Comparison of ENCODE assay signal across 21 cellular contexts in the genomic region with DNA sequence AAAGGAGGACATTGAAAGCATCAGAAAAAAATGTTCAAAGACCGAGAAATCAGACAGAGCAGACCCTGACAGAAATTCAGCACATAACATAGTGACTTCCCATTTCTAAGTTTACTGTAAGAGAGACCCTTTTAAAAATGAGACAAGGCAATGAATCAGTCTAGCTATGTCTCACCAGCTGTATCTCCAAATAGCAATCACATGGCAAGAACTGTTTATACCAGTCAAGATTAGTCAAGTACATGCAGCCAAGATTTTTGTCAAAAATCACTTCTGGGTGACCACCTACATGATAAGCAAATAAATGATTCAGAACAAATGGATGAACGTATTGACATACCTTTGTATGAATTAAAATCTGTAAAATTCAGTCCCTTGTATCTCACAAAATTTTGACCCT.
DNase-seq lines count a peak whose midpoint lies in the region; ATAC-seq, FAIRE-seq and TF ChIP-seq lines count a peak whose summit lies in the region.
"Had no signal": no experiment of that assay in that cellular context is flagged by ENCODE, and none has a peak within 500 bp of the region (broad histone marks: within the 10 kb centered on the region; RNA-seq: fewer than 3 reads in every experiment).

No MANE protein-coding gene starts in this region.

- H3K9ac ChIP-seq in IMR-90 (ENCODE audit: low read depth, low read length) (no peak overlapping the region), astrocyte (ENCODE audit: low read length) (no peak overlapping the region)
- H3K9ac ChIP-seq: GM23248 had no signal

- no peak overlapping the region for H2AFZ ChIP-seq in IMR-90 (replicated peaks; ENCODE audit: low read length, poor library complexity)
- no peak overlapping the region for H2AFZ ChIP-seq in astrocyte (ENCODE audit: low read depth, low read length)
- H2AFZ ChIP-seq: GM23248 had no signal

- H3K14ac ChIP-seq in IMR-90 (replicated peaks; ENCODE audit: low read depth, low read length), result no peak overlapping the region

- H3K36me3 Mint-ChIP-seq in astrocyte (ENCODE audit: low read depth, unreplicated experiment), result no peaks in the 10 kb centered on the region
- H3K36me3 Mint-ChIP-seq: CD4-positive, CD25-positive, alpha-beta regulatory T cell; CD8-positive, alpha-beta memory T cell had no signal

- TF ChIP-seq CTCF in IMR-90 (conservative IDR thresholded peaks at IDR 0.05; ENCODE audit: low read depth, low read length) (no peak), astrocyte (IDR thresholded peaks at IDR 0.05; ENCODE audit: insufficient read depth, low read depth, low read length) (no peak)

- FAIRE-seq in astrocyte (lab: Jason Lieb, UNC), result no peak
- FAIRE-seq: GM12878, HepG2 had no signal

- no peak overlapping the region for H2BK20ac ChIP-seq in IMR-90 (ENCODE audit: low read depth, low read length)

- no peak overlapping the region for H3K56ac ChIP-seq in IMR-90 (ENCODE audit: extremely low read depth, insufficient read depth, low read length)

- H3K9me3 Mint-ChIP-seq in astrocyte (ENCODE audit: unreplicated experiment), result no peaks in the 10 kb centered on the region

- peak; percentile 64 for DNase-seq in IMR-90
- peak; percentile 17 for DNase-seq in astrocyte (ENCODE audit: low read depth)
- peak; percentile 72 for DNase-seq in iris pigment epithelial cell (ENCODE audit: low read depth)
- peak; percentile 10 for DNase-seq in non-pigmented ciliary epithelial cell (ENCODE audit: low read depth)
- DNase-seq in activated gamma-delta T cell (lab: John Stamatoyannopoulos, UW), result no peak
- DNase-seq in SKM-1 (lab: John Stamatoyannopoulos, UW; ENCODE audit: unreplicated experiment), result no peak
- DNase-seq: BE2C; C1 segment of cervical spinal cord; CD4-positive, CD25-positive, alpha-beta regulatory T cell; CD8-positive, alpha-beta memory T cell; COR-L47; DMS 273 treated with DMSO at 0.1 percent for 48 hours; DMS53; DND-41; EL; GM23248 had no signal

- H3K27ac ChIP-seq in IMR-90 (ENCODE audit: insufficient read depth, low read length), result no peak overlapping the region
- no peak overlapping the region for H3K27ac ChIP-seq in astrocyte (ENCODE audit: low read depth, low read length)
- H3K27ac ChIP-seq: GM23248 had no signal

- POLR2A ChIA-PET in IMR-90 (lab: Charles Lee; ENCODE audit: unreplicated experiment), result no interaction called here

- in situ Hi-C loops in IMR-90 (cut with MboI; ENCODE audit: low sequenced_read_pairs), result no loop called here

- no peaks in the 10 kb centered on the region for H3K79me1 ChIP-seq in IMR-90 (ENCODE audit: low read depth in 1 of 2, low read length in 2 of 2)

- H3K4me1 ChIP-seq in IMR-90 (ENCODE audit: control insufficient read depth, insufficient read depth, low read length) (no peaks in the 10 kb centered on the region), astrocyte (ENCODE audit: insufficient read depth, low read length) (no peaks in the 10 kb centered on the region)
- H3K4me1 ChIP-seq: BE2C, HAP-1 had no signal

- H3K4me1 Mint-ChIP-seq in astrocyte (ENCODE audit: low read depth, unreplicated experiment), result peaks cover 5% of the 10 kb centered on the region
- H3K4me1 Mint-ChIP-seq: CD4-positive, CD25-positive, alpha-beta regulatory T cell; CD8-positive, alpha-beta memory T cell had no signal

- H3K4me3 Mint-ChIP-seq in astrocyte (ENCODE audit: unreplicated experiment), result no peak overlapping the region
- H3K4me3 Mint-ChIP-seq: CD4-positive, CD25-positive, alpha-beta regulatory T cell; CD8-positive, alpha-beta memory T cell had no signal

- H4K5ac ChIP-seq in IMR-90 (ENCODE audit: low read depth, low read length), result no peak overlapping the region

- H3K36me3 ChIP-seq in IMR-90 (ENCODE audit: control insufficient read depth, insufficient read depth, low read length) (no peaks in the 10 kb centered on the region), astrocyte (ENCODE audit: insufficient read depth, low read length) (no peaks in the 10 kb centered on the region)
- H3K36me3 ChIP-seq: BE2C, HAP-1 had no signal

- no peak for TF ChIP-seq RAD21 in IMR-90 (IDR thresholded peaks at IDR 0.05; ENCODE audit: low read length)

- no peak overlapping the region for H4K8ac ChIP-seq in IMR-90 (ENCODE audit: low read depth in 2 of 2, low read length in 2 of 2)

- H3K27ac Mint-ChIP-seq in astrocyte (ENCODE audit: unreplicated experiment), result peak overlapping the region; percentile 4
- H3K27ac Mint-ChIP-seq: CD4-positive, CD25-positive, alpha-beta regulatory T cell; CD8-positive, alpha-beta memory T cell had no signal

- no peak overlapping the region for H4K91ac ChIP-seq in IMR-90 (ENCODE audit: insufficient read depth, low read depth, low read length)

- H2BK120ac ChIP-seq in IMR-90 (ENCODE audit: low read depth, low read length), result no peak overlapping the region

- H2AK9ac ChIP-seq in IMR-90 (replicated peaks; ENCODE audit: low read depth, low read length, poor library complexity), result no peak overlapping the region

- intact Hi-C loops in IMR-90 (cut with micrococcal nuclease), result no loop called here

- H2BK15ac ChIP-seq in IMR-90 (ENCODE audit: low read depth, low read length), result no peak overlapping the region

- CTCF ChIA-PET in IMR-90 (lab: Yijun Ruan, JAX), result no interaction called here

- H3K79me2 ChIP-seq in astrocyte (ENCODE audit: insufficient read depth, low read length), result no peaks in the 10 kb centered on the region

- H3K23ac ChIP-seq in IMR-90 (ENCODE audit: low read depth, low read length), result no peak overlapping the region

- BruUV-seq in IMR-90 (replicated peaks; lab: Mats Ljungman, UMichigan), result no TSS peak

- H3K4me3 ChIP-seq in IMR-90 (ENCODE audit: insufficient read depth, low read depth, low read length) (no peak overlapping the region), astrocyte (ENCODE audit: insufficient read depth, low read depth, low read length) (no peak overlapping the region)
- H3K4me3 ChIP-seq: GM12878, GM23248, HAP-1 had no signal

- H2BK5ac ChIP-seq in IMR-90 (ENCODE audit: low read depth, low read length, poor library complexity, severe bottlenecking), result no peak overlapping the region

- H3K9me3 ChIP-seq in IMR-90 (ENCODE audit: control insufficient read depth, insufficient read depth, low read length) (peaks cover 12% of the 10 kb centered on the region), astrocyte (ENCODE audit: insufficient read depth, low read depth, low read length) (no peaks in the 10 kb centered on the region)
- H3K9me3 ChIP-seq: BE2C had no signal

- no peaks in the 10 kb centered on the region for H3K27me3 Mint-ChIP-seq in astrocyte (ENCODE audit: low read depth, unreplicated experiment)
- H3K27me3 Mint-ChIP-seq: CD4-positive, CD25-positive, alpha-beta regulatory T cell had no signal

- no peaks in the 10 kb centered on the region for H3K27me3 ChIP-seq in IMR-90 (ENCODE audit: control insufficient read depth, insufficient read depth, low read length)
- H3K27me3 ChIP-seq in astrocyte (ENCODE audit: insufficient read depth, low read length), result no peaks in the 10 kb centered on the region
- H3K27me3 ChIP-seq: BE2C had no signal

- no peak overlapping the region for H2AK5ac ChIP-seq in IMR-90 (ENCODE audit: low read depth, low read length)

- H3K4me2 ChIP-seq in IMR-90 (ENCODE audit: low read depth, low read length) (no peak overlapping the region; the same call in 1 of the 2 replicates), astrocyte (ENCODE audit: low read length) (no peak overlapping the region)

- no CpG with 5 or more reads among the region's 2 CpGs for WGBS in IMR-90 (ENCODE audit: extremely low coverage in 2 of 2, insufficient read length in 1 of 2), 2 experiments

- no peaks in the 10 kb centered on the region for H3K9me1 ChIP-seq in IMR-90 (ENCODE audit: insufficient read depth, low read length)

- H4K20me1 ChIP-seq in IMR-90 (ENCODE audit: insufficient read depth, low read length) (no peaks in the 10 kb centered on the region), astrocyte (ENCODE audit: insufficient read depth, low read length) (no peaks in the 10 kb centered on the region)

- ATAC-seq in IMR-90 (ENCODE audit: low read depth), result peak; percentile 53; the same call in 1 of the 2 replicates
- no peak for ATAC-seq in GM19395 (IDR thresholded peaks at IDR 0.05; ENCODE audit: unreplicated experiment)
- no peak for ATAC-seq in HG03378 (IDR thresholded peaks at IDR 0.05; ENCODE audit: unreplicated experiment)
- ATAC-seq: GM12878, HepG2 had no signal

- dilution Hi-C loops in IMR-90 (cut with HindIII; ENCODE audit: low sequenced_read_pairs, unreplicated experiment), result no loop called here

- no peak overlapping the region for H3K4ac ChIP-seq in IMR-90 (ENCODE audit: low read depth, low read length)

- no peak for TF ChIP-seq POLR2A in IMR-90 (IDR thresholded peaks at IDR 0.05; ENCODE audit: low read depth, low read length)

- H3K18ac ChIP-seq in IMR-90 (ENCODE audit: low read depth, low read length), result peak overlapping the region; percentile 64; the same call in 1 of the 2 replicates

TF ChIP-seq in IMR-90, 13 proteins besides CTCF, POLR2A, EP300 and RAD21:
- TF ChIP-seq MAZ (IDR thresholded peaks at IDR 0.05; ENCODE audit: borderline replicate concordance, low read depth, low read length), result no peak
- TF ChIP-seq BHLHE40 (IDR thresholded peaks at IDR 0.05; ENCODE audit: low read depth, low read length), result no peak
- no peak for TF ChIP-seq CHD1 (IDR thresholded peaks at IDR 0.05; ENCODE audit: low read depth, low read length)
- TF ChIP-seq MXI1 (IDR thresholded peaks at IDR 0.05; ENCODE audit: borderline replicate concordance, low read depth, low read length), result no peak
- no peak for TF ChIP-seq RFX5 (IDR thresholded peaks at IDR 0.05; ENCODE audit: low read depth, low read length)
- no peak for TF ChIP-seq ELK1 (IDR thresholded peaks at IDR 0.05; ENCODE audit: borderline replicate concordance, low read depth, low read length)
- TF ChIP-seq MAFK (IDR thresholded peaks at IDR 0.05; ENCODE audit: low read depth, low read length), result no peak
- no peak for TF ChIP-seq RCOR1 (IDR thresholded peaks at IDR 0.05; ENCODE audit: insufficient replicate concordance, low read length)
- no peak for TF ChIP-seq USF2 (IDR thresholded peaks at IDR 0.05; ENCODE audit: low read depth, low read length)

Comparison
In these comparisons a context has a peak if more than half of its experiments do, and no peak if none do; other contexts are left out.
1. DNase-seq: peak in IMR-90 (single experiment), astrocyte (single experiment), iris pigment epithelial cell (single experiment) and non-pigmented ciliary epithelial cell (single experiment); none in activated gamma-delta T cell (single experiment) and SKM-1 (single experiment).